8 cellular contexts compared by ENCODE assay signal in the genomic region with DNA sequence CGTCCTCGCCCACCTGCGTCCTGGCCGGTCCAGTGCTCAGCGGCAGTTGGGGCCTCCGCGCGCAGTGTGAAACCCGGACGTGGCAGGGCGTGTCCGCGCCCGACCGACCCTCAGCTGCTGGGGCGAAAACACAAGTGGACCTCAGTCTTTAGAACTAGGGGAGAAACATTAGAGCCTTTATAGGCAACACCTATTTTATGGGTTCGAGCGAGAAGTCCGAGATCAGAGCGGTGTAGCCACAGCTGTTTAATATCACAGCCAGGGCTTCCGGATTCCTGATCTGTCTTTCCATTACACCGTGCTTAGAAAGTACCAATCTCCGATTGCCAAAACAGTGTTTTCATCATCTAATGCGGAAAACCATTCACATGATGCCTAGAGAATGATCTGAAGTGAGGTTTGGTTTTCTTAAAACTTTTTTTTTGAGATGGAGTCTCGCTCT. TPM values are rescaled to one million over a fixed set of nuclear protein-coding genes. Genes with fewer than 3 reads are reported as not detected.
DNase-seq lines count a peak whose midpoint lies in the region; ATAC-seq, FAIRE-seq and TF ChIP-seq lines count a peak whose summit lies in the region.

No MANE protein-coding gene starts in this region.

- H3K36me3 ChIP-seq in A673 (ENCODE audit: insufficient read depth, low read length, poor library complexity, severe bottlenecking) = peaks cover 24% of the 10 kb centered on the region
- H3K36me3 ChIP-seq in hepatocyte (replicated peaks; ENCODE audit: insufficient read depth, low read depth) = no peaks in the 10 kb centered on the region
- peaks cover 0 to 5% of the 10 kb centered on the region in 2 donors for H3K36me3 ChIP-seq in small intestine (ENCODE audit: control insufficient read depth in 2 of 2, insufficient read depth in 2 of 2, low read length in 2 of 2)

- intact Hi-C loops in A673 (cut with micrococcal nuclease; ENCODE audit: unreplicated experiment) = no loop called here

- POLR2A ChIA-PET in A673 (lab: Charles Lee; ENCODE audit: low non-redundant PET) = no interaction called here

- CTCF ChIA-PET in A673 (lab: Charles Lee) = interaction anchor here (1.0 kb wide), 1 partner anchor 164 kb away, joined by 3 read pairs; no protein-coding TSS in a partner anchor

- peak; percentile 33 for DNase-seq in A673 (ENCODE audit: low spot score)
- no peak for DNase-seq in activated naive CD4-positive, alpha-beta T cell treated with anti-CD3 and anti-CD28 coated beads, Interleukin-2, amount 50 U/mL, for 72 hours (ENCODE audit: low spot score in 2 of 2)
- DNase-seq in hepatocyte (ENCODE audit: low spot score) = peak; percentile 33
- DNase-seq in small intestine = peak; percentile 26
- DNase-seq in activated effector memory CD4-positive, alpha-beta T cell treated with Interleukin-2 at 50 U/mL for 16 hours = no peak

- H3K4me2 ChIP-seq in hepatocyte = peak overlapping the region; percentile 88

- WGBS in hepatocyte (ENCODE audit: low lambda C conversion rate, missing lambda C conversion rate) = 1% methylated on average over 25 of the region's 25 CpGs
- WGBS in small intestine, 3 donors = 0 to 2% (median 1%) methylated on average over 23 to 25 of the region's 25 CpGs

- H3K9me3 ChIP-seq in A673 (ENCODE audit: low read depth, low read length, poor library complexity, severe bottlenecking) = no peaks in the 10 kb centered on the region
- H3K9me3 ChIP-seq in hepatocyte (ENCODE audit: low read depth) = no peaks in the 10 kb centered on the region
- H3K9me3 ChIP-seq in small intestine (ENCODE audit: control insufficient read depth, low read depth) = no peaks in the 10 kb centered on the region

- TF ChIP-seq CTCF in A673 (conservative IDR thresholded peaks at IDR 0.05; ENCODE audit: low read depth, low read length) = no peak
- TF ChIP-seq CTCF in hepatocyte (IDR thresholded peaks at IDR 0.05; ENCODE audit: poor library complexity) = no peak

- H3K27me3 ChIP-seq in A673 (replicated peaks; ENCODE audit: insufficient read depth, low read depth, low read length, poor library complexity) (no peaks in the 10 kb centered on the region), hepatocyte (no peaks in the 10 kb centered on the region), small intestine (ENCODE audit: control insufficient read depth in 2 of 2, insufficient read depth in 2 of 2, low read length in 2 of 2) (no peaks in the 10 kb centered on the region)

- FAIRE-seq in small intestine (lab: Jason Lieb, UNC) = no peak

- H3K4me3 ChIP-seq in A673 (ENCODE audit: low read depth, low read length, poor library complexity, severe bottlenecking) (peak overlapping the region; percentile 76), hepatocyte (peak overlapping the region; percentile 49), small intestine (ENCODE audit: low read depth in 1 of 2, low read length in 2 of 2) (peak overlapping the region; percentile 62 to 76)

- H3K79me2 ChIP-seq in hepatocyte = peaks cover 30% of the 10 kb centered on the region

- H3K9me2 ChIP-seq in hepatocyte (replicated peaks; ENCODE audit: insufficient read depth) = no peaks in the 10 kb centered on the region

- H3K9me3 Mint-ChIP-seq in activated naive CD4-positive, alpha-beta T cell treated with anti-CD3 and anti-CD28 coated beads, Interleukin-2, amount 50 U/mL, for 72 hours = no peaks in the 10 kb centered on the region

- no peaks in the 10 kb centered on the region for H4K20me1 ChIP-seq in hepatocyte (ENCODE audit: insufficient read depth, poor library complexity, severe bottlenecking)

- peaks cover 31 to 56% of the 10 kb centered on the region in 2 donors for H3K36me3 Mint-ChIP-seq in activated naive CD4-positive, alpha-beta T cell treated with anti-CD3 and anti-CD28 coated beads, Interleukin-2, amount 50 U/mL, for 72 hours

- peak overlapping the region; percentile 93 to 100 for H3K27ac Mint-ChIP-seq in activated naive CD4-positive, alpha-beta T cell treated with anti-CD3 and anti-CD28 coated beads, Interleukin-2, amount 50 U/mL, for 72 hours

- H3K4me1 ChIP-seq in A673 (ENCODE audit: insufficient read depth, low read length, poor library complexity, severe bottlenecking) (peaks cover 4% of the 10 kb centered on the region), hepatocyte (ENCODE audit: insufficient read depth) (peaks cover 7% of the 10 kb centered on the region), small intestine (ENCODE audit: control insufficient read depth in 2 of 2, insufficient read depth in 1 of 2, low read depth in 1 of 2, low read length in 1 of 2) (peaks cover 1 to 6% of the 10 kb centered on the region in 2 donors)

- ATAC-seq in GM19025 (IDR thresholded peaks at IDR 0.05; ENCODE audit: low read depth, unreplicated experiment) (peak; percentile 28), HG03280 (IDR thresholded peaks at IDR 0.05; ENCODE audit: unreplicated experiment) (peak; percentile 23), GM18498 (IDR thresholded peaks at IDR 0.05; ENCODE audit: unreplicated experiment) (no peak)
- ATAC-seq in activated naive CD4-positive, alpha-beta T cell treated with anti-CD3 and anti-CD28 coated beads, Interleukin-2, amount 50 U/mL, for 72 hours = peak; percentile 26 to 47

- no TSS peak for BruUV-seq in A673 (replicated peaks; lab: Mats Ljungman, UMichigan)

- H3K27ac ChIP-seq in A673 (ENCODE audit: low read depth, low read length, poor library complexity, severe bottlenecking) (peak overlapping the region; percentile 94), hepatocyte (peak overlapping the region; percentile 100), small intestine (ENCODE audit: low read depth in 1 of 2, low read length in 1 of 2) (peak overlapping the region in 1 of 2 donors; percentile 100)

- H2AFZ ChIP-seq in hepatocyte = peak overlapping the region; percentile 66

RNA-seq across cellular contexts. Expression of gene RAD51, which starts 0.5 kb away (rescaled TPM):
- total RNA-seq in A673 (2021) (44.8 and 51.1 TPM in 2 replicates), hepatocyte (2.0 and 5.0 TPM in 2 replicates)
- 10 to 100 TPM; 39.5 to 79.9 TPM for total RNA-seq in activated naive CD4-positive, alpha-beta T cell treated with anti-CD3 and anti-CD28 coated beads, Interleukin-2, amount 50 U/mL, for 72 hours
- polyA plus RNA-seq in hepatocyte (4.9 and 5.9 TPM in 2 replicates), small intestine (1 to 10 TPM in 2 of 3 donors, under 1 TPM in 1; 0.89 to 8.4 (median 1.9) TPM)

RNA-seq across cellular contexts. Expression of gene RMDN3, which starts 59.6 kb away (rescaled TPM):
- 50.8 and 50.9 TPM in 2 replicates for total RNA-seq in A673 (2021)
- total RNA-seq in activated naive CD4-positive, alpha-beta T cell treated with anti-CD3 and anti-CD28 coated beads, Interleukin-2, amount 50 U/mL, for 72 hours = 10 to 100 TPM; 18.5 to 23.1 TPM
- total RNA-seq in hepatocyte = 23.0 and 26.0 TPM in 2 replicates
- polyA plus RNA-seq in hepatocyte = 39.0 and 46.8 TPM in 2 replicates
- polyA plus RNA-seq in small intestine = 10 to 100 TPM; 36.6 to 80.8 (median 68.7) TPM

Comparison
In these comparisons a context has a peak if more than half of its experiments do, and no peak if none do; other contexts are left out.
1. DNase-seq: peak in A673 (single experiment), hepatocyte (single experiment) and small intestine (single experiment); none in activated naive CD4-positive, alpha-beta T cell treated with anti-CD3 and anti-CD28 coated beads, Interleukin-2, amount 50 U/mL, for 72 hours (0 of 2) and activated effector memory CD4-positive, alpha-beta T cell treated with Interleukin-2 at 50 U/mL for 16 hours (single experiment).
2. Peak in every context shown above with its lines, with median percentiles within 50 percentile points of each other: H3K4me3 ChIP-seq.